Comparison of ENCODE assay signal across 1 cellular context in the genomic region with DNA sequence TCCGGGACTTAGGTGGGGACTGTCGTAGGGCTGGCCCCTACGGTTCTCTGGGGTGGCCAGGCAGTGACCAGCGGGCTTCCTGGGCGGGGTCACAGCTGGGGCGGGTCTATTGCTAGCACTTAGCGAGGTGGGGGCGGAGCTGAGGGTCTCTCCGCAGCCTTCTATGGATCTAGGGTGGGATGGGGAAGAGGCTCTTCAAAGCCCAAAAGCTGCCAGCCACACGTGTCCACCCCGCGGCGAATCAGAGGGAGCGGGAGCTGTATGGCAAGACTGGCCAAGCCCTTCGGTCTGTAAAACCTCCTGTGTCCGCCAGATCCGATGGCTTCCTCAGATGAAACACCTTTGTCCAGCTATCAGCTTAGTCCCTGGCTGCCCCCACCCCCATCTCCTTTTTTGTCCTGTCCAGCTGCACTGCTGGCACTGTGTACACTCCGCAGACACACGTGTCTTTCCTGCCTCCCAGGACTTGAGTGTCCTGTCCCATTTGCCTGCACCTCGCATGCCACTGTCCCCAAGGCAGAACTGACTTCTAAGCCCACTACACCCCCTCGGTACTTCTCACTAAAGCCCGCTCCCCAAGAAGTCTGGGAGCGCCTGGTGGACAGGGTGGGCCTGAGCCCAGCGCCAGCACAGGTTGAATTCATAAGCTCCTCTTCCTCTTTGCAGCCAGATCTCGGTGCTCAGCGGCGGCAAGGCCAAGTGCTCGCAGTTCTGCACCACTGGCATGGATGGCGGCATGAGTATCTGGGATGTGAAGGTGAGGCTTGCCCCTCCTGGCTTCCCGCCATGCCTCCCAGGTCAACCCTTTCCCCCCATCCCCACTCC.
TF ChIP-seq lines count a peak whose summit lies in the region.

No MANE protein-coding gene starts in this region.

TF ChIP-seq in HCT116, 20 proteins besides CTCF, POLR2A, EP300 and RAD21 (continued from another document):
- TF ChIP-seq YY1 (IDR thresholded peaks at IDR 0.05; ENCODE audit: extremely low read depth, insufficient replicate concordance, low read depth, low read length) (no peak), SRF (IDR thresholded peaks at IDR 0.05; ENCODE audit: low read depth) (no peak), CEBPB (IDR thresholded peaks at IDR 0.05; ENCODE audit: low read depth) (no peak), EZH2 (IDR thresholded peaks at IDR 0.05) (no peak), EGR1 (IDR thresholded peaks at IDR 0.05; ENCODE audit: low read depth) (no peak), FOSL1 (IDR thresholded peaks at IDR 0.05; ENCODE audit: low read depth) (no peak), TCF7L2 (IDR thresholded peaks at IDR 0.05; ENCODE audit: borderline replicate concordance, extremely low read depth, insufficient read depth, insufficient read length) (no peak), CBX3 (IDR thresholded peaks at IDR 0.05; ENCODE audit: low read depth) (no peak), EZH2phosphoT487 (IDR thresholded peaks at IDR 0.05; ENCODE audit: borderline replicate concordance) (no peak), ZFX (IDR thresholded peaks at IDR 0.05) (no peak)
- TF ChIP-seq, protein P1, sequence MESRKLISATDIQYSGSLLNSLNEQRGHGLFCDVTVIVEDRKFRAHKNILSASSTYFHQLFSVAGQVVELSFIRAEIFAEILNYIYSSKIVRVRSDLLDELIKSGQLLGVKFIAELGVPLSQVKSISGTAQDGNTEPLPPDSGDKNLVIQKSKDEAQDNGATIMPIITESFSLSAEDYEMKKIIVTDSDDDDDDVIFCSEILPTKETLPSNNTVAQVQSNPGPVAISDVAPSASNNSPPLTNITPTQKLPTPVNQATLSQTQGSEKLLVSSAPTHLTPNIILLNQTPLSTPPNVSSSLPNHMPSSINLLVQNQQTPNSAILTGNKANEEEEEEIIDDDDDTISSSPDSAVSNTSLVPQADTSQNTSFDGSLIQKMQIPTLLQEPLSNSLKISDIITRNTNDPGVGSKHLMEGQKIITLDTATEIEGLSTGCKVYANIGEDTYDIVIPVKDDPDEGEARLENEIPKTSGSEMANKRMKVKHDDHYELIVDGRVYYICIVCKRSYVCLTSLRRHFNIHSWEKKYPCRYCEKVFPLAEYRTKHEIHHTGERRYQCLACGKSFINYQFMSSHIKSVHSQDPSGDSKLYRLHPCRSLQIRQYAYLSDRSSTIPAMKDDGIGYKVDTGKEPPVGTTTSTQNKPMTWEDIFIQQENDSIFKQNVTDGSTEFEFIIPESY (IDR thresholded peaks at IDR 0.05; ENCODE audit: extremely low read depth, insufficient replicate concordance, low read length) = no peak
- TF ChIP-seq, protein P2, sequence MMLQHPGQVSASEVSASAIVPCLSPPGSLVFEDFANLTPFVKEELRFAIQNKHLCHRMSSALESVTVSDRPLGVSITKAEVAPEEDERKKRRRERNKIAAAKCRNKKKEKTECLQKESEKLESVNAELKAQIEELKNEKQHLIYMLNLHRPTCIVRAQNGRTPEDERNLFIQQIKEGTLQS (IDR thresholded peaks at IDR 0.05) = no peak
